Comparison of ENCODE assay signal across 8 cellular contexts in the genomic region with DNA sequence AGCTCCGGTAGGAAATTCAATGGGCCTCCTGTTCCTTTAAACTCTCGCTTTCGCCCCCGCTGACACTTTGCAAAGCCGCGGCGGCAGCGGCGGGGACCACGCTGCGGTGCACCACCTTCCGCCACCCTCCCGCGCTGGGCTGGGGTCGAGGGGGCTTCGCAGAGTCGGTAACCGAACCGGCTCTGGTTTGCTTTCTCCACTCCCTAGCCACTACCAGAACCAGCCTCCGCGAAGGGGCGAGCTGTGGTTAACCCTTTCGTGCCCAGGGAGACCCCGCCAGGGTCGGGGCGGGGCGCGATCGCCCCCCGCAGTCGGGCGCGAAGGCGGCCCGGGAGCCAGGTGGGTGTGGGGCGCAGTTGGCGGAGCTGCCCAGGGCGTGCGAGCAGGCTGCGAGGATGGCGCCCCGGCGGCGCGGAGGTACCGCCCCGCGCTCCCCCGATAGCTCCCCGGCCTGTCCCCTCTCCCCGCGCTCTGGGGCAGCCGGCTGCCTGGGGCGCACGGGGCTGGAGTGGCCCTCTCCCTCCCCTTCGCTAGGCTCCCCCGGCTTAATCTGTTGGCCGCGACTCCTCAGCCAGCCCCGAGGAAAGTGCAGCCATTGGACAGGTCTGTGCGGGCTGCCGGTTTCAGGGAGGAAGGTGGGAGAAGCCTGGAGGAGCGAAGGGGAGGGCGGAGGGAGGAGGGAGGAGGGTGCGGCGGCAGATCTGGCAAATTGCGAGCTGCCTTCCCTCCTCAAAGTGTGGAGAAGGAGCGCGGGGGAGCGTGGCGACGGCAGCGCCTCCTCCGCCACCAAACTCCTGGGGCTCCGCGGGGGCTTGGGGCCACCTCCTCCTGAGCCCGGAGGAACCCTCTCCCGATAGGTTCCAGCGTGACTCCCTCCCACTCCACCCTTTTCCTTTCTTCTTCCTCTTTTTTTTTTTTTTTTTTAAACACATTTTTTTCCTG. TPM values are rescaled to one million over a fixed set of nuclear protein-coding genes. Genes with fewer than 3 reads are reported as not detected.
DNase-seq lines count a peak whose midpoint lies in the region; ATAC-seq and TF ChIP-seq lines count a peak whose summit lies in the region.

No MANE protein-coding gene starts in this region.

- H3K9me3 ChIP-seq in HUES48 (ENCODE audit: control insufficient read depth, insufficient read depth, low read length): no peaks in the 10 kb centered on the region
- no peaks in the 10 kb centered on the region for H3K9me3 ChIP-seq in cardiac muscle cell (ENCODE audit: low read depth)

- peaks cover 9% of the 10 kb centered on the region for H3K4me1 Mint-ChIP-seq in activated naive CD8-positive, alpha-beta T cell treated with anti-CD3 and anti-CD28 coated beads for 36 hours

- no peak overlapping the region for H3K27ac Mint-ChIP-seq in activated naive CD8-positive, alpha-beta T cell treated with anti-CD3 and anti-CD28 coated beads for 36 hours

- H3K36me3 ChIP-seq in HUES48 (ENCODE audit: control insufficient read depth, insufficient read depth, low read length) (no peaks in the 10 kb centered on the region), cardiac muscle cell (no peaks in the 10 kb centered on the region)

- H3K4me3 ChIP-seq in HUES48 (ENCODE audit: low read depth, low read length) (peak overlapping the region; percentile 84), cardiac muscle cell (peak overlapping the region; percentile 83)

- H3K9ac ChIP-seq in HUES48 (ENCODE audit: low read depth, low read length): peak overlapping the region; percentile 74

- peaks cover 16% of the 10 kb centered on the region for H3K4me1 ChIP-seq in HUES48 (ENCODE audit: control insufficient read depth, insufficient read depth, low read length)
- H3K4me1 ChIP-seq in cardiac muscle cell (ENCODE audit: low read depth): peaks cover 4% of the 10 kb centered on the region

- no peaks in the 10 kb centered on the region for H3K9me3 Mint-ChIP-seq in activated naive CD8-positive, alpha-beta T cell treated with anti-CD3 and anti-CD28 coated beads for 36 hours

- H3K27me3 ChIP-seq in HUES48 (ENCODE audit: control insufficient read depth, insufficient read depth, low read length) (peaks cover 6% of the 10 kb centered on the region; the same call in 1 of the 2 replicates), cardiac muscle cell (no peaks in the 10 kb centered on the region)

- H3K27ac ChIP-seq in HUES48 (ENCODE audit: low read depth, low read length) (peak overlapping the region; percentile 95), cardiac muscle cell (peak overlapping the region; percentile 35)

- peak; percentile 27 for DNase-seq in COLO668 (lab: John Stamatoyannopoulos, UW; ENCODE audit: unreplicated experiment)
- peak; percentile 10 for DNase-seq in activated naive CD8-positive, alpha-beta T cell treated with anti-CD3 and anti-CD28 coated beads for 36 hours
- peak; percentile 89 to 95 for DNase-seq in cardiac muscle cell (ENCODE audit: low read depth in 1 of 2, low spot score in 1 of 2)
- peak; percentile 61 for DNase-seq in occipital lobe (lab: John Stamatoyannopoulos, UW)
- DNase-seq in activated effector memory CD4-positive, alpha-beta T cell treated with Interleukin-2 at 50 U/mL for 16 hours: no peak

- ATAC-seq in GM19351 (IDR thresholded peaks at IDR 0.05; ENCODE audit: unreplicated experiment) (no peak), HG02870 (IDR thresholded peaks at IDR 0.05; ENCODE audit: unreplicated experiment) (no peak)

- H3K4me3 Mint-ChIP-seq in activated naive CD8-positive, alpha-beta T cell treated with anti-CD3 and anti-CD28 coated beads for 36 hours: no peak overlapping the region

- peaks cover 68% of the 10 kb centered on the region for H3K27me3 Mint-ChIP-seq in activated naive CD8-positive, alpha-beta T cell treated with anti-CD3 and anti-CD28 coated beads for 36 hours

- no peak for TF ChIP-seq CTCF in cardiac muscle cell (IDR thresholded peaks at IDR 0.05; ENCODE audit: low read depth, low read length)

- no peaks in the 10 kb centered on the region for H3K36me3 Mint-ChIP-seq in activated naive CD8-positive, alpha-beta T cell treated with anti-CD3 and anti-CD28 coated beads for 36 hours

RNA-seq across cellular contexts. Expression of a gene that starts 0.5 kb away (rescaled TPM):
- under 1 TPM in 1 of 2 experiments, not detected in 1; 0.04 TPM for total RNA-seq in activated naive CD8-positive, alpha-beta T cell treated with anti-CD3 and anti-CD28 coated beads for 36 hours
- total RNA-seq in cardiac muscle cell (10.5 and 22.6 TPM in 2 replicates), occipital lobe (12.5 TPM)
- 10.3 and 13.1 TPM in 2 replicates for polyA plus RNA-seq in cardiac muscle cell

Comparison
In these comparisons a context has a peak if more than half of its experiments do, and no peak if none do; other contexts are left out.
1. RNA of a gene that starts 0.5 kb away (total RNA-seq): 10.5 to 22.6 TPM in cardiac muscle cell and 12.5 TPM in occipital lobe (single experiment); 0.04 TPM in activated naive CD8-positive, alpha-beta T cell treated with anti-CD3 and anti-CD28 coated beads for 36 hours; every median in the first group is over 10 times any median in the second.